In genomic region chr20:50804453-50805348, GRCh38 we compare ENCODE assay signal across 14 cellular contexts. TPM values are rescaled to one million over a fixed set of nuclear protein-coding genes. Genes with fewer than 3 reads are reported as not detected.
DNase-seq lines count a peak whose midpoint lies in the region; ATAC-seq and TF ChIP-seq lines count a peak whose summit lies in the region.
"Had no signal": no experiment of that assay in that cellular context is flagged by ENCODE, and none has a peak within 500 bp of the region (broad histone marks: within the 10 kb centered on the region; RNA-seq: fewer than 3 reads in every experiment).

No MANE protein-coding gene starts in this region.

- TF ChIP-seq CTCF in natural killer cell (IDR thresholded peaks at IDR 0.05): no peak

- H3K9ac ChIP-seq in mesendoderm (ENCODE audit: low read length): no peak overlapping the region

- peak overlapping the region; percentile 61 for H3K4me3 Mint-ChIP-seq in activated CD8-positive, alpha-beta T cell treated with anti-CD3 and anti-CD28 coated beads, Interleukin-2, amount 10 ng/mL, durations not matched to agents 7 days and 5 days
- H3K4me3 Mint-ChIP-seq in natural killer cell: peak overlapping the region; percentile 81

- peaks cover 13% of the 10 kb centered on the region for H3K36me3 Mint-ChIP-seq in activated CD8-positive, alpha-beta T cell treated with anti-CD3 and anti-CD28 coated beads, Interleukin-2, amount 10 ng/mL, durations not matched to agents 7 days and 5 days (ENCODE audit: low read depth)
- H3K36me3 Mint-ChIP-seq in natural killer cell: no peaks in the 10 kb centered on the region

- no peak overlapping the region for H3K56ac ChIP-seq in mesendoderm (ENCODE audit: low read length)

- peak; percentile 20 for DNase-seq in NOMO-1 treated with DMSO at 0.1 percent for 48 hours (lab: John Stamatoyannopoulos, UW; ENCODE audit: unreplicated experiment)
- no peak for DNase-seq in NOMO-1 treated with dmso at 0.1 percent for 144 hours (lab: John Stamatoyannopoulos, UW; ENCODE audit: unreplicated experiment)
- peak; percentile 69 for DNase-seq in activated CD8-positive, alpha-beta T cell treated with anti-CD3 and anti-CD28 coated beads, Interleukin-2, amount 10 ng/mL, durations not matched to agents 7 days and 5 days
- no peak for DNase-seq in natural killer cell
- no peak for DNase-seq in mesendoderm
- DNase-seq: EL, NCI-H1092, NCI-H748 treated with DMSO at 0.1 percent for 48 hours, transverse colon had no signal

- no peak overlapping the region for H2BK120ac ChIP-seq in mesendoderm (ENCODE audit: low read depth, low read length)

- no peaks in the 10 kb centered on the region for H3K27me3 Mint-ChIP-seq in activated CD8-positive, alpha-beta T cell treated with anti-CD3 and anti-CD28 coated beads, Interleukin-2, amount 10 ng/mL, durations not matched to agents 7 days and 5 days (ENCODE audit: low read depth)
- no peaks in the 10 kb centered on the region for H3K27me3 Mint-ChIP-seq in natural killer cell (ENCODE audit: low read depth in 2 of 2)
- H3K27me3 Mint-ChIP-seq: progenitor cell of endocrine pancreas had no signal

- no peak overlapping the region for H2BK15ac ChIP-seq in mesendoderm (replicated peaks; ENCODE audit: low read depth)

- no peaks in the 10 kb centered on the region for H3K4me1 ChIP-seq in mesendoderm (ENCODE audit: control insufficient read depth, low read depth, low read length)

- H3K79me2 ChIP-seq in mesendoderm (ENCODE audit: control insufficient read depth, insufficient read depth, low read length): no peaks in the 10 kb centered on the region

- no peaks in the 10 kb centered on the region for H3K9me3 Mint-ChIP-seq in activated CD8-positive, alpha-beta T cell treated with anti-CD3 and anti-CD28 coated beads, Interleukin-2, amount 10 ng/mL, durations not matched to agents 7 days and 5 days (ENCODE audit: insufficient read depth)
- no peaks in the 10 kb centered on the region for H3K9me3 Mint-ChIP-seq in natural killer cell

- no peak overlapping the region for H3K27ac ChIP-seq in mesendoderm (ENCODE audit: low read depth, low read length)
- H3K27ac ChIP-seq: transverse colon had no signal

- H3K4me2 ChIP-seq in mesendoderm (ENCODE audit: low read length): no peak overlapping the region

- no peak overlapping the region for H2BK5ac ChIP-seq in mesendoderm (ENCODE audit: low read length)

- H4K8ac ChIP-seq in mesendoderm (ENCODE audit: low read depth, low read length): no peak overlapping the region

- no peak overlapping the region for H3K4me3 ChIP-seq in mesendoderm (ENCODE audit: low read length)
- H3K4me3 ChIP-seq: lung, transverse colon had no signal

- no peak for TF ChIP-seq POLR2A in GM18505 (IDR thresholded peaks at IDR 0.05; ENCODE audit: borderline replicate concordance, extremely low read depth, insufficient read depth, insufficient read length)

- H2AK5ac ChIP-seq in mesendoderm (ENCODE audit: low read length): no peak overlapping the region

- intact Hi-C loops in natural killer cell (cut with micrococcal nuclease): no loop called here

- POLR2A ChIA-PET in activated CD8-positive, alpha-beta T cell treated with anti-CD3 and anti-CD28 coated beads, Interleukin-2, amount 10 ng/mL, durations not matched to agents 7 days and 5 days (lab: Charles Lee): interaction anchor here (0.9 to 1.3 kb wide), 4 partner anchors 10 to 127 kb away, joined by 3 to 4 read pairs (median 4); partner anchors contain the start of genes ADNP and BCAS4

- ATAC-seq in HG03103 (IDR thresholded peaks at IDR 0.05; ENCODE audit: low read depth, unreplicated experiment): peak; percentile 45
- ATAC-seq in activated CD8-positive, alpha-beta T cell treated with anti-CD3 and anti-CD28 coated beads, Interleukin-2, amount 10 ng/mL, durations not matched to agents 7 days and 5 days: peak; percentile 90
- peak; percentile 72 to 93 (median 86) for ATAC-seq in natural killer cell
- no peak for ATAC-seq in GM18505 (IDR thresholded peaks at IDR 0.05; ENCODE audit: unreplicated experiment)
- ATAC-seq in GM18517 (IDR thresholded peaks at IDR 0.05; ENCODE audit: unreplicated experiment): no peak

- WGBS in mesendoderm (ENCODE audit: extremely low coverage, insufficient coverage, low lambda C conversion rate): no CpG with 5 or more reads among the region's 11 CpGs

- peak overlapping the region; percentile 91 for H3K27ac Mint-ChIP-seq in activated CD8-positive, alpha-beta T cell treated with anti-CD3 and anti-CD28 coated beads, Interleukin-2, amount 10 ng/mL, durations not matched to agents 7 days and 5 days
- H3K27ac Mint-ChIP-seq in natural killer cell: peak overlapping the region; percentile 83 to 87
- H3K27ac Mint-ChIP-seq: progenitor cell of endocrine pancreas had no signal

- no peak overlapping the region for H4K5ac ChIP-seq in mesendoderm (ENCODE audit: low read length)

- no peak overlapping the region for H3K18ac ChIP-seq in mesendoderm (ENCODE audit: low read length)

- H3K27me3 ChIP-seq in mesendoderm (ENCODE audit: insufficient read depth, low read length, poor library complexity): no peaks in the 10 kb centered on the region
- H3K27me3 ChIP-seq: transverse colon had no signal

- no peaks in the 10 kb centered on the region for H3K79me1 ChIP-seq in mesendoderm (ENCODE audit: low read length)

- no peaks in the 10 kb centered on the region for H3K36me3 ChIP-seq in mesendoderm (ENCODE audit: control insufficient read depth, insufficient read depth, low read length)
- H3K36me3 ChIP-seq: transverse colon had no signal

- peaks cover 45% of the 10 kb centered on the region for H3K4me1 Mint-ChIP-seq in activated CD8-positive, alpha-beta T cell treated with anti-CD3 and anti-CD28 coated beads, Interleukin-2, amount 10 ng/mL, durations not matched to agents 7 days and 5 days (ENCODE audit: low read depth)
- peaks cover 21 to 23% of the 10 kb centered on the region in 2 donors for H3K4me1 Mint-ChIP-seq in natural killer cell

- H3K23ac ChIP-seq in mesendoderm (ENCODE audit: low read length): no peak overlapping the region

- CTCF ChIA-PET in activated CD8-positive, alpha-beta T cell treated with anti-CD3 and anti-CD28 coated beads, Interleukin-2, amount 10 ng/mL, durations not matched to agents 7 days and 5 days (lab: Charles Lee): interaction anchor here (0.7 to 3.3 kb wide), 7 partner anchors 10 to 125 kb away, joined by 3 to 37 read pairs (median 5); partner anchors contain the start of gene BCAS4

- H3K4ac ChIP-seq in mesendoderm (ENCODE audit: low read depth, low read length): no peak overlapping the region

RNA-seq across cellular contexts. Expression of gene BCAS4, which starts 9.8 kb away (rescaled TPM):
- total RNA-seq in activated CD8-positive, alpha-beta T cell treated with anti-CD3 and anti-CD28 coated beads, Interleukin-2, amount 10 ng/mL, durations not matched to agents 7 days and 5 days: 10 to 100 TPM; 29.3 to 32.6 TPM
- 10 to 100 TPM in 2 of 3 donors, 1 to 10 TPM in 1; 7.7 to 13.5 (median 10.5) TPM for total RNA-seq in natural killer cell
- polyA plus RNA-seq in mesendoderm (2013, experiment 1 of 2): 4.5 TPM
- 4.5 TPM for polyA plus RNA-seq in mesendoderm (2013, experiment 2 of 2)

Comparison
In these comparisons a context has a peak if more than half of its experiments do, and no peak if none do; other contexts are left out.
1. DNase-seq: peak in NOMO-1 treated with DMSO at 0.1 percent for 48 hours (single experiment) and activated CD8-positive, alpha-beta T cell treated with anti-CD3 and anti-CD28 coated beads, Interleukin-2, amount 10 ng/mL, durations not matched to agents 7 days and 5 days (single experiment); none in NOMO-1 treated with dmso at 0.1 percent for 144 hours (single experiment), natural killer cell (single experiment) and mesendoderm (single experiment).
2. ATAC-seq: peak in HG03103 (single experiment), activated CD8-positive, alpha-beta T cell treated with anti-CD3 and anti-CD28 coated beads, Interleukin-2, amount 10 ng/mL, durations not matched to agents 7 days and 5 days (single experiment) and natural killer cell (3 of 3); none in GM18505 (single experiment) and GM18517 (single experiment).